In the genomic region with DNA sequence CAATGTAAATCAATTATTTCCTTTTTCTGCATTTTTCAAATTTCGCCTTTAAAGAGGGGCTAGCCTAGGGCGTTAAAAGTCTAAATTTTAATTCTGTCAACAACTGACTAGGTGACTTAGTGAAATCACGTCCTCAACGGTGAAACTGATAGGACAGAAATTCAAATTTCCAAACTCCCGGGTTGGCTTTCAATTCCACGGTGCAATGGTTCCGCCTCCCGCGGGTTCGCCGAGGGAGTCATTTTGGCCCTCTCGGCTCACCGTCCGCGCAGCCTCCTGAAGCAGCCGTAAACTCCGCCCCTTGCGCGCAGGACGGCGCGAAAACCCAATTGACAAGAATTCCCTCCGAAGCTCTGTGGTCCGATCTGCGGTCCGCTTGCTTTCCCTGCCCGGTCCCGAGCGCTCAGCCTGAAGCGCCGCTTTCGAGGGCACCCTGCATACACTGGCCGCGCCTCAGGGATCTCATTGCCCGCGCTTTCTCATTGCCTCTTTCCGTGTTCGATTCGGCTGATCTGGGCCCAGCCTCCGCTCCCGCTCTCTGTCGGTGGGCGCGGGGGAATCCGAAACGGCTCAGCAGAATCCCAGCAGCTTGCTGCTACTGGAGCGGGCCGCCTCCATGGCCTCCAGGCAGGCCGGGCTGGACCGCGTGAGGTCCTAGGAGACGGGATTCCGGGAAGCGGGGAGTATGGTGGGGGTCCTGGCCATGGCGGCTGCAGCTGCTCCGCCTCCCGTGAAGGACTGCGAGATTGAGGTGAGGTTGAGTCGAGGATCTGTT, we compare ENCODE assay signal across 8 cellular contexts. TPM values are rescaled to one million over a fixed set of nuclear protein-coding genes. Genes with fewer than 3 reads are reported as not detected.
A peak's percentile ranks its signal among the peaks of the same experiment; 100 is the strongest.
DNase-seq lines count a peak whose midpoint lies in the region; ATAC-seq, FAIRE-seq and TF ChIP-seq lines count a peak whose summit lies in the region.

A gene with protein sequence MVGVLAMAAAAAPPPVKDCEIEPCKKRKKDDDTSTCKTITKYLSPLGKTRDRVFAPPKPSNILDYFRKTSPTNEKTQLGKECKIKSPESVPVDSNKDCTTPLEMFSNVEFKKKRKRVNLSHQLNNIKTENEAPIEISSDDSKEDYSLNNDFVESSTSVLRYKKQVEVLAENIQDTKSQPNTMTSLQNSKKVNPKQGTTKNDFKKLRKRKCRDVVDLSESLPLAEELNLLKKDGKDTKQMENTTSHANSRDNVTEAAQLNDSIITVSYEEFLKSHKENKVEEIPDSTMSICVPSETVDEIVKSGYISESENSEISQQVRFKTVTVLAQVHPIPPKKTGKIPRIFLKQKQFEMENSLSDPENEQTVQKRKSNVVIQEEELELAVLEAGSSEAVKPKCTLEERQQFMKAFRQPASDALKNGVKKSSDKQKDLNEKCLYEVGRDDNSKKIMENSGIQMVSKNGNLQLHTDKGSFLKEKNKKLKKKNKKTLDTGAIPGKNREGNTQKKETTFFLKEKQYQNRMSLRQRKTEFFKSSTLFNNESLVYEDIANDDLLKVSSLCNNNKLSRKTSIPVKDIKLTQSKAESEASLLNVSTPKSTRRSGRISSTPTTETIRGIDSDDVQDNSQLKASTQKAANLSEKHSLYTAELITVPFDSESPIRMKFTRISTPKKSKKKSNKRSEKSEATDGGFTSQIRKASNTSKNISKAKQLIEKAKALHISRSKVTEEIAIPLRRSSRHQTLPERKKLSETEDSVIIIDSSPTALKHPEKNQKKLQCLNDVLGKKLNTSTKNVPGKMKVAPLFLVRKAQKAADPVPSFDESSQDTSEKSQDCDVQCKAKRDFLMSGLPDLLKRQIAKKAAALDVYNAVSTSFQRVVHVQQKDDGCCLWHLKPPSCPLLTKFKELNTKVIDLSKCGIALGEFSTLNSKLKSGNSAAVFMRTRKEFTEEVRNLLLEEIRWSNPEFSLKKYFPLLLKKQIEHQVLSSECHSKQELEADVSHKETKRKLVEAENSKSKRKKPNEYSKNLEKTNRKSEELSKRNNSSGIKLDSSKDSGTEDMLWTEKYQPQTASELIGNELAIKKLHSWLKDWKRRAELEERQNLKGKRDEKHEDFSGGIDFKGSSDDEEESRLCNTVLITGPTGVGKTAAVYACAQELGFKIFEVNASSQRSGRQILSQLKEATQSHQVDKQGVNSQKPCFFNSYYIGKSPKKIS (N-terminal part only) (plus strand): TSS at position 304 of the 775 bp plus-strand sequence. CDS start 382 bp downstream, at position 686.

- ATAC-seq in GM18868 (IDR thresholded peaks at IDR 0.05; ENCODE audit: unreplicated experiment) (peak; percentile 45), HG03565 (IDR thresholded peaks at IDR 0.05; ENCODE audit: unreplicated experiment) (peak; percentile 65), left lung (peak; percentile 99)

- H3K4me3 ChIP-seq in left lung, result peak within 1 kb of the TSS; percentile 71 to 80

- peak; percentile 81 for DNase-seq in NCI-H748 treated with DMSO at 0.1 percent for 48 hours (lab: John Stamatoyannopoulos, UW)
- DNase-seq in activated CD4-positive, alpha-beta T cell treated with anti-CD3 and anti-CD28 coated beads, Interleukin-2, amount 10 ng/mL, durations not matched to agents 7 days and 5 days, result peak; percentile 92
- peak; percentile 95 for DNase-seq in dermis blood vessel endothelial cell
- peak; percentile 93 to 97 for DNase-seq in left lung
- peak; percentile 90 to 92 for DNase-seq in stimulated activated CD4-positive, alpha-beta T cell treated with anti-CD3 and anti-CD28 coated beads, Interleukin-2, amount 100 ng/mL, for 24 hours

- H3K36me3 ChIP-seq in left lung, result no peaks in the 10 kb centered on the region

- H3K27ac ChIP-seq in left lung, result peak within 1 kb of the TSS in 1 of 2 donors; percentile 63

- no peaks in the 10 kb centered on the region for H3K27me3 ChIP-seq in left lung

- H3K27ac Mint-ChIP-seq in activated CD4-positive, alpha-beta T cell treated with anti-CD3 and anti-CD28 coated beads, Interleukin-2, amount 10 ng/mL, durations not matched to agents 7 days and 5 days, result peak within 1 kb of the TSS; percentile 97

- H3K9me3 Mint-ChIP-seq in activated CD4-positive, alpha-beta T cell treated with anti-CD3 and anti-CD28 coated beads, Interleukin-2, amount 10 ng/mL, durations not matched to agents 7 days and 5 days, result no peaks in the 10 kb centered on the region

- POLR2A ChIA-PET in activated CD4-positive, alpha-beta T cell treated with anti-CD3 and anti-CD28 coated beads, Interleukin-2, amount 10 ng/mL, durations not matched to agents 7 days and 5 days (lab: Charles Lee), result no interaction called here

- H3K4me1 ChIP-seq in left lung, result peaks cover 0 to 16% of the 10 kb centered on the region in 2 donors

- FAIRE-seq in A204.1 (lab: Jason Lieb, UNC), result peak; percentile 91

- no peak for TF ChIP-seq CTCF in left lung (IDR thresholded peaks at IDR 0.05)

- CTCF ChIA-PET in activated CD4-positive, alpha-beta T cell treated with anti-CD3 and anti-CD28 coated beads, Interleukin-2, amount 10 ng/mL, durations not matched to agents 7 days and 5 days (lab: Charles Lee), result interaction anchor here (0.6 kb wide), 1 partner anchor 1353 kb away, joined by 4 read pairs; no protein-coding TSS in a partner anchor

- intact Hi-C loops in left lung (cut with DNase I), result no loop called here

- H3K9me3 ChIP-seq in left lung, result no peaks in the 10 kb centered on the region

- peak within 1 kb of the TSS; percentile 96 for H3K4me3 Mint-ChIP-seq in activated CD4-positive, alpha-beta T cell treated with anti-CD3 and anti-CD28 coated beads, Interleukin-2, amount 10 ng/mL, durations not matched to agents 7 days and 5 days

- peaks cover 45% of the 10 kb centered on the region for H3K4me1 Mint-ChIP-seq in activated CD4-positive, alpha-beta T cell treated with anti-CD3 and anti-CD28 coated beads, Interleukin-2, amount 10 ng/mL, durations not matched to agents 7 days and 5 days

- H3K27me3 Mint-ChIP-seq in activated CD4-positive, alpha-beta T cell treated with anti-CD3 and anti-CD28 coated beads, Interleukin-2, amount 10 ng/mL, durations not matched to agents 7 days and 5 days, result no peaks in the 10 kb centered on the region

- H3K36me3 Mint-ChIP-seq in activated CD4-positive, alpha-beta T cell treated with anti-CD3 and anti-CD28 coated beads, Interleukin-2, amount 10 ng/mL, durations not matched to agents 7 days and 5 days (ENCODE audit: low read depth), result peaks cover 20% of the 10 kb centered on the region

RNA-seq across cellular contexts. Expression of the gene that starts here (rescaled TPM):
- total RNA-seq in activated CD4-positive, alpha-beta T cell treated with anti-CD3 and anti-CD28 coated beads, Interleukin-2, amount 10 ng/mL, durations not matched to agents 7 days and 5 days, result 10 to 100 TPM; 27.1 to 33.2 TPM
- total RNA-seq in dermis blood vessel endothelial cell (3.2 and 6.6 TPM in 2 replicates), left lung (1 to 10 TPM; 2.6 to 4.4 TPM)

Comparison
In these comparisons a context has a peak if more than half of its experiments do, and no peak if none do; other contexts are left out.
1. ATAC-seq: peak in every context shown above with its lines; median percentile 99 in left lung; 65 in HG03565; 45 in GM18868.